ENCODE assay signal across 25 cellular contexts in genomic region chr20:55211481-55211880, GRCh38.
"Had no signal": no experiment of that assay in that cellular context is flagged by ENCODE, and none has a peak within 500 bp of the region (broad histone marks: within the 10 kb centered on the region; RNA-seq: fewer than 3 reads in every experiment).

No MANE protein-coding gene starts in this region.

- DNase-seq: activated CD4-positive, alpha-beta memory T cell treated with anti-CD3 and anti-CD28 coated beads for 36 hours; activated CD4-positive, alpha-beta T cell treated with anti-CD3 and anti-CD28 coated beads for 36 hours; activated CD4-positive, alpha-beta T cell treated with anti-CD3 and anti-CD28 coated beads, Interleukin-2, amount 10 ng/mL, durations not matched to agents 24 days and 14 days; activated CD4-positive, CD25-positive, alpha-beta regulatory T cell; activated CD4-positive, CD25-positive, alpha-beta regulatory T cell treated with anti-CD3 and anti-CD28 coated beads, Interleukin-2, amount 50 U/mL, for 72 hours; activated CD8-positive, alpha-beta memory T cell treated with anti-CD3 and anti-CD28 coated beads, Interleukin-2, amount 10 ng/mL, durations not matched to agents 7 days and 5 days; activated CD8-positive, alpha-beta memory T cell treated with anti-CD3 and anti-CD28 coated beads, Interleukin-2, amount 50 U/mL, for 4 hours; activated CD8-positive, alpha-beta T cell treated with anti-CD3 and anti-CD28 coated beads, Interleukin-2, amount 10 ng/mL, durations not matched to agents 7 days and 5 days; activated effector memory CD4-positive, alpha-beta T cell treated with anti-CD3 and anti-CD28 coated beads, Interleukin-2, amount 50 U/mL, for 16 hours; activated naive CD4-positive, alpha-beta T cell treated with anti-CD3 and anti-CD28 coated beads for 36 hours; activated naive CD8-positive, alpha-beta T cell treated with anti-CD3 and anti-CD28 coated beads for 36 hours; activated naive CD8-positive, alpha-beta T cell treated with anti-CD3 and anti-CD28 coated beads, Interleukin-2, amount 50 U/mL, for 24 hours; activated T-cell treated with anti-CD3 and anti-CD28 coated beads, Interleukin-2, amount 50 U/mL, for 1 hour; activated T-cell treated with anti-CD3 and anti-CD28 coated beads, Interleukin-2, amount 50 U/mL, for 48 hours; adrenal gland; amygdala; aorta; body of pancreas; dorsolateral prefrontal cortex; effector memory CD4-positive, alpha-beta T cell; endodermal cell; esophagus squamous epithelium; head of caudate nucleus; T-helper 2 cell had no signal

- H3K9me3 ChIP-seq: adrenal gland, body of pancreas had no signal

- H3K4me3 ChIP-seq: adrenal gland, body of pancreas, coronary artery, dorsolateral prefrontal cortex, esophagus squamous epithelium had no signal

- H3K27ac ChIP-seq: adrenal gland, body of pancreas, coronary artery, dorsolateral prefrontal cortex, esophagus squamous epithelium had no signal

- H3K4me1 ChIP-seq: adrenal gland, body of pancreas had no signal

- H3K36me3 ChIP-seq: adrenal gland, esophagus squamous epithelium had no signal

- H3K27me3 ChIP-seq: adrenal gland, body of pancreas, esophagus squamous epithelium had no signal
